Comparison of ENCODE assay signal across 8 cellular contexts in the genomic region with DNA sequence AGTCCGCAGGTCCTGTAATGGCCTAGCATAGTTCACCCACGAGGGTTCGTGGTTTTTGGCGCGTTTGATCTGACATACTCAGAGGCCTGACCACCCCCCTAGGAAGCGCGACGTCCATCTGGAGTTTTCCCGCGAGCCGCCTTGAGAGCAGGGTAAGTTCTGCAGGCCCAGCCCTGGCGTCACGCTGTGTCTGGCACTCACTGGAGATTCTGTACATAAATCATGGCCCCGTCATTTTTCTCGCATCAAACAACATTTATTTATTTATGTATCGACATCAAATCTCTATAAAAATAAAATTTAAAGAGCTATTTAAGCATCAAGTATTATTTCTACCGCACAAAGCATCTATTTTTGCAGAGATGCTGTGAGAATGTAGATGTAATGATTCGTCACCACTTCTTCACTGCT. TPM values are rescaled to one million over a fixed set of nuclear protein-coding genes. Genes with fewer than 3 reads are reported as not detected.
DNase-seq lines count a peak whose midpoint lies in the region; ATAC-seq and TF ChIP-seq lines count a peak whose summit lies in the region.

No MANE protein-coding gene starts in this region.

- intact Hi-C loops in heart left ventricle (cut with DNase I), result loop anchor here in 9 of 10 donors (1.0 to 5.0 kb wide), 11 partner anchors 15 to 40 kb away; a partner anchor contains a TSS

- WGBS in heart left ventricle, 4 donors, result 0 to 1% (median 0%) methylated on average over 18 of the region's 18 CpGs

- ATAC-seq in heart left ventricle (peak in 3 of 4 donors; percentile 7 to 11 (median 9)), HG02759 (IDR thresholded peaks at IDR 0.05; ENCODE audit: unreplicated experiment) (no peak), HG03108 (IDR thresholded peaks at IDR 0.05; ENCODE audit: unreplicated experiment) (no peak), HG03520 (IDR thresholded peaks at IDR 0.05; ENCODE audit: unreplicated experiment) (no peak)

- DNase-seq in HAP-1 (ENCODE audit: low spot score in 2 of 2) (peak in 1 of 2 experiments; percentile 36), T-helper 22 cell (ENCODE audit: low read depth) (peak; percentile 34), heart left ventricle (peak in 1 of 5 donors; percentile 78)
- DNase-seq in stimulated activated CD8-positive, alpha-beta memory T cell treated with anti-CD3 and anti-CD28 coated beads, Interleukin-4, amount 100 ng/mL, for 48 hours, result no peak

- H3K4me2 ChIP-seq in skeletal muscle satellite cell (ENCODE audit: low read length), result peak overlapping the region; percentile 90

- H3K36me3 ChIP-seq in HAP-1 (replicated peaks) (peaks cover 8% of the 10 kb centered on the region; the same call in 1 of the 2 replicates), heart left ventricle (peaks cover 0 to 13% (median 9%) of the 10 kb centered on the region in 9 donors), skeletal muscle satellite cell (ENCODE audit: insufficient read depth, low read length) (peaks cover 3% of the 10 kb centered on the region)

- in situ Hi-C loops in HAP-1 (cut with MboI; ENCODE audit: low sequenced_read_pairs), result loop anchor here (5.0 kb wide), 1 partner anchor 35 kb away; no protein-coding TSS in a partner anchor

- H3K27me3 ChIP-seq in HAP-1 (ENCODE audit: low read depth) (no peaks in the 10 kb centered on the region), heart left ventricle (no peaks in the 10 kb centered on the region), skeletal muscle satellite cell (ENCODE audit: control insufficient read depth, insufficient read depth, low read length) (no peaks in the 10 kb centered on the region)

- peaks cover 17% of the 10 kb centered on the region for H3K4me1 ChIP-seq in HAP-1
- H3K4me1 ChIP-seq in heart left ventricle, result peaks cover 0 to 53% (median 18%) of the 10 kb centered on the region in 12 donors
- H3K4me1 ChIP-seq in skeletal muscle satellite cell (ENCODE audit: control insufficient read depth, insufficient read depth, low read length), result peaks cover 14% of the 10 kb centered on the region

- peak overlapping the region; percentile 92 to 100 (median 97) for H3K27ac ChIP-seq in heart left ventricle

- peak overlapping the region; percentile 96 for H3K9ac ChIP-seq in skeletal muscle satellite cell (ENCODE audit: low read depth, low read length)

- no peaks in the 10 kb centered on the region for H3K9me3 ChIP-seq in HAP-1
- H3K9me3 ChIP-seq in heart left ventricle, result no peaks in the 10 kb centered on the region
- no peaks in the 10 kb centered on the region for H3K9me3 ChIP-seq in skeletal muscle satellite cell (replicated peaks; ENCODE audit: low read length)

- no peak for TF ChIP-seq POLR2A in heart left ventricle (IDR thresholded peaks at IDR 0.05)

- no peak for TF ChIP-seq CTCF in heart left ventricle (IDR thresholded peaks at IDR 0.05)

- peak overlapping the region; percentile 88 for H3K4me3 ChIP-seq in HAP-1
- peak overlapping the region; percentile 30 to 96 (median 83) for H3K4me3 ChIP-seq in heart left ventricle
- H3K4me3 ChIP-seq in skeletal muscle satellite cell (ENCODE audit: low read length), result peak overlapping the region; percentile 87

RNA-seq across cellular contexts. Expression of a gene that starts 0.4 kb away (rescaled TPM):
- 10 to 100 TPM; 12.3 to 27.3 (median 23.9) TPM for total RNA-seq in heart left ventricle
- polyA plus RNA-seq in heart left ventricle, result 10 to 100 TPM; 20.2 TPM
- 11.4 and 12.5 TPM in 2 replicates for total RNA-seq in skeletal muscle satellite cell (2012; rRNA removed)

RNA-seq across cellular contexts. Expression of a gene that starts 17.6 kb away (rescaled TPM):
- 10 to 100 TPM in 1 of 9 donors, 1 to 10 TPM in 8; 3.7 to 10.2 (median 6.7) TPM for total RNA-seq in heart left ventricle
- polyA plus RNA-seq in heart left ventricle, result 10 to 100 TPM in 1 of 2 donors, 1 to 10 TPM in 1; 3.6 to 11.0 TPM
- total RNA-seq in skeletal muscle satellite cell (2012; rRNA removed), result 4.6 and 6.8 TPM in 2 replicates

RNA-seq across cellular contexts. Expression of a gene that starts 21.1 kb away (rescaled TPM):
- 1,000 to 10,000 TPM in 2 of 9 donors, 100 to 1,000 TPM in 7; 560 to 1,237 (median 771) TPM for total RNA-seq in heart left ventricle
- 1,000 to 10,000 TPM in 1 of 2 donors, 100 to 1,000 TPM in 1; 876 to 2,287 TPM for polyA plus RNA-seq in heart left ventricle
- 4,235 and 6,485 TPM in 2 replicates for total RNA-seq in skeletal muscle satellite cell (2012; rRNA removed)

RNA-seq across cellular contexts. Expression of a gene that starts 38.3 kb away (rescaled TPM):
- total RNA-seq in heart left ventricle, result 10 to 100 TPM in 1 of 9 donors, 1 to 10 TPM in 8; 5.6 to 12.8 (median 7.6) TPM
- polyA plus RNA-seq in heart left ventricle, result 10 to 100 TPM in 1 of 2 donors, 1 to 10 TPM in 1; 5.9 to 10.3 TPM
- total RNA-seq in skeletal muscle satellite cell (2012; rRNA removed), result 5.2 and 10.1 TPM in 2 replicates

Comparison
In these comparisons a context has a peak if more than half of its experiments do, and no peak if none do; other contexts are left out.
1. ATAC-seq: peak in heart left ventricle (3 of 4); none in HG02759 (single experiment), HG03108 (single experiment) and HG03520 (single experiment).
2. Peak in every context shown above with its lines, with median percentiles within 50 percentile points of each other: H3K4me3 ChIP-seq.